ENCODE assay signal across 10 cellular contexts in the genomic region with DNA sequence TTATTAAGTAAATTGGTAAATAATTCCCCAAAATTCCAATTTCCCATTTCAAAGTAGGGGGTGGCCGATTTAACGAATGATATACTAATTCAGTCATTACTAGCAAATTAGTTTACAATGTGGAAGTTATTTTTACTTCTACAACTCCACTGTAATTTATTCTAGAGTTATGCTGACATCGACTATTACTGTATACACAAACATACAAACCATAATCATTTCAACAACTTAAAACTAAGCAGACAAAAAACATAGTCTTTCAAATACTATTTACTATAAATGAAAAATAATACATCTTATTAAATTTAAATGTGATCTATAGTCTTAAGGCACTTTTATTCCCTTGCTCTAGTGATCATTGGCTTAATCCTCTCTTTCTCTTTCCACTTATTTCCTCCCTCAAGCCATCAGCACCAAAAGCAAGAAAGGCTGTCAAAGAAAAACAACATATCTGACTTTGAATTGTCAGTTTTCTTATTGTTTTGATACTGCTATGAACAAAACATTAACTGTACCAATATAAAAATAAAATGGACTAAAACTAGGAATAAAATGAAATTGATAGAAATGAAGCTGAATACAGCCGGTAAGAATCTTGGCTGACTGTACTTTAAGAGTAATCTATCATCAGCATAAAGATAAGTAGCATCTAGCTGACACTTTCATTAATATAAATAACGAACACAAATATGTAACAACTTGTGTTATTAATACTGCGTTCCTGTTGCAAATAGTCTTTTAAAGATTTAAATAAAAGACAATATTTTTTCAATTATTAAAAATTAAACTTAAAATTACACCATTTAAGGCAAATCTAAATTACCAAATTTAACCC. TPM values are rescaled to one million over a fixed set of nuclear protein-coding genes. Genes with fewer than 3 reads are reported as not detected.
DNase-seq lines count a peak whose midpoint lies in the region; ATAC-seq and TF ChIP-seq lines count a peak whose summit lies in the region.
"Had no signal": no experiment of that assay in that cellular context is flagged by ENCODE, and none has a peak within 500 bp of the region (broad histone marks: within the 10 kb centered on the region; RNA-seq: fewer than 3 reads in every experiment).

No MANE protein-coding gene starts in this region.

- H3K9me3 ChIP-seq in AG04450 (ENCODE audit: control insufficient read depth, insufficient read depth, low read length), result no peaks in the 10 kb centered on the region
- no peaks in the 10 kb centered on the region for H3K9me3 ChIP-seq in OCI-LY7 (ENCODE audit: low read length)

- CTCF ChIA-PET in AG04450 (lab: Charles Lee), result no interaction called here
- CTCF ChIA-PET in activated naive CD4-positive, alpha-beta T cell treated with anti-CD3 and anti-CD28 coated beads for 36 hours (lab: Charles Lee), result no interaction called here
- CTCF ChIA-PET in OCI-LY7 (lab: Charles Lee; ENCODE audit: unreplicated experiment), result no interaction called here

- H3K27me3 Mint-ChIP-seq in endothelial cell (ENCODE audit: unreplicated experiment), result peaks cover 3% of the 10 kb centered on the region
- H3K27me3 Mint-ChIP-seq in nephron progenitor cell (ENCODE audit: low read depth, poor library complexity), result no peaks in the 10 kb centered on the region
- peaks cover 37% of the 10 kb centered on the region for H3K27me3 Mint-ChIP-seq in activated naive CD4-positive, alpha-beta T cell treated with anti-CD3 and anti-CD28 coated beads for 36 hours (ENCODE audit: low read depth)

- BruUV-seq in OCI-LY7 (replicated peaks; lab: Mats Ljungman, UMichigan), result no TSS peak

- DNase-seq in AG04450 (ENCODE audit: low read depth, low spot score) (no peak), LNCaP clone FGC (ENCODE audit: low read depth) (no peak), endothelial cell (ENCODE audit: low spot score) (no peak), nephron progenitor cell (no peak), H4 (ENCODE audit: low spot score) (no peak), OCI-LY7 (ENCODE audit: low spot score) (no peak)
- DNase-seq in activated naive CD4-positive, alpha-beta T cell treated with anti-CD3 and anti-CD28 coated beads for 36 hours, result no peak
- DNase-seq: NCI-H524; stimulated activated naive CD4-positive, alpha-beta T cell had no signal

- H3K36me3 Mint-ChIP-seq in endothelial cell (ENCODE audit: low read depth, unreplicated experiment) (peaks cover 6% of the 10 kb centered on the region), nephron progenitor cell (ENCODE audit: low read depth) (peaks cover 22% of the 10 kb centered on the region)
- no peaks in the 10 kb centered on the region for H3K36me3 Mint-ChIP-seq in activated naive CD4-positive, alpha-beta T cell treated with anti-CD3 and anti-CD28 coated beads for 36 hours (ENCODE audit: low read depth)

- peak overlapping the region; percentile 98 for H3K4me3 Mint-ChIP-seq in endothelial cell (ENCODE audit: unreplicated experiment)
- H3K4me3 Mint-ChIP-seq in nephron progenitor cell, result peak overlapping the region; percentile 100
- H3K4me3 Mint-ChIP-seq in activated naive CD4-positive, alpha-beta T cell treated with anti-CD3 and anti-CD28 coated beads for 36 hours, result no peak overlapping the region

- TF ChIP-seq CTCF in AG04450 (IDR thresholded peaks at IDR 0.05; ENCODE audit: low read depth, low read length) (no peak), LNCaP clone FGC (IDR thresholded peaks at IDR 0.05; ENCODE audit: control insufficient read depth, extremely low read depth, insufficient read depth) (no peak), endothelial cell (IDR thresholded peaks at IDR 0.05; ENCODE audit: unreplicated experiment) (no peak), nephron progenitor cell (IDR thresholded peaks at IDR 0.05) (no peak), OCI-LY7 (conservative IDR thresholded peaks at IDR 0.05; ENCODE audit: low read length) (no peak)

- POLR2A ChIA-PET in AG04450 (lab: Yijun Ruan, JAX), result no interaction called here
- POLR2A ChIA-PET in OCI-LY7 (lab: Charles Lee), result no interaction called here

- no peaks in the 10 kb centered on the region for H3K9me3 Mint-ChIP-seq in endothelial cell (ENCODE audit: unreplicated experiment)
- no peaks in the 10 kb centered on the region for H3K9me3 Mint-ChIP-seq in nephron progenitor cell
- H3K9me3 Mint-ChIP-seq in activated naive CD4-positive, alpha-beta T cell treated with anti-CD3 and anti-CD28 coated beads for 36 hours, result no peaks in the 10 kb centered on the region

- no peaks in the 10 kb centered on the region for H4K20me1 ChIP-seq in OCI-LY7 (ENCODE audit: insufficient read depth, low read length)

- intact Hi-C loops in activated naive CD4-positive, alpha-beta T cell treated with anti-CD3 and anti-CD28 coated beads for 36 hours (cut with micrococcal nuclease), result no loop called here
- intact Hi-C loops in OCI-LY7 (cut with micrococcal nuclease; ENCODE audit: unreplicated experiment), result no loop called here

- H3K4me3 ChIP-seq in AG04450 (ENCODE audit: low read depth, low read length), result peak overlapping the region; percentile 76
- peak overlapping the region; percentile 61; the same call in 1 of the 2 replicates for H3K4me3 ChIP-seq in LNCaP clone FGC (ENCODE audit: low read depth, low read length)
- H3K4me3 ChIP-seq in OCI-LY7 (ENCODE audit: low read depth, low read length, poor library complexity, severe bottlenecking), result no peak overlapping the region

- no peak overlapping the region for H3K27ac ChIP-seq in AG04450 (ENCODE audit: low read depth, low read length)
- H3K27ac ChIP-seq in OCI-LY7 (ENCODE audit: low read depth, low read length, poor library complexity, severe bottlenecking), result no peak overlapping the region

- H3K27me3 ChIP-seq in AG04450 (ENCODE audit: control insufficient read depth, insufficient read depth, low read length), result no peaks in the 10 kb centered on the region

- no peaks in the 10 kb centered on the region for H3K4me1 ChIP-seq in OCI-LY7 (ENCODE audit: insufficient read depth, low read length, poor library complexity, severe bottlenecking)

- H3K27ac Mint-ChIP-seq in endothelial cell (ENCODE audit: unreplicated experiment) (no peak overlapping the region), nephron progenitor cell (no peak overlapping the region)
- no peak overlapping the region for H3K27ac Mint-ChIP-seq in activated naive CD4-positive, alpha-beta T cell treated with anti-CD3 and anti-CD28 coated beads for 36 hours

- H3K4me2 ChIP-seq in OCI-LY7 (ENCODE audit: low read length), result no peak overlapping the region

- ATAC-seq in HG02938 (IDR thresholded peaks at IDR 0.05; ENCODE audit: unreplicated experiment), result no peak

- no peak overlapping the region for H2AFZ ChIP-seq in OCI-LY7 (ENCODE audit: low read length)

- H3K9me2 ChIP-seq in OCI-LY7 (ENCODE audit: insufficient read depth, low read length), result no peaks in the 10 kb centered on the region

- no peaks in the 10 kb centered on the region for H3K79me2 ChIP-seq in OCI-LY7 (ENCODE audit: insufficient read depth, low read depth, low read length)

- H3K36me3 ChIP-seq in OCI-LY7 (ENCODE audit: insufficient read depth, low read length), result no peaks in the 10 kb centered on the region

- peaks cover 25% of the 10 kb centered on the region for H3K4me1 Mint-ChIP-seq in endothelial cell (ENCODE audit: unreplicated experiment)
- peaks cover 37% of the 10 kb centered on the region for H3K4me1 Mint-ChIP-seq in nephron progenitor cell
- H3K4me1 Mint-ChIP-seq in activated naive CD4-positive, alpha-beta T cell treated with anti-CD3 and anti-CD28 coated beads for 36 hours (ENCODE audit: low read depth), result peaks cover 8% of the 10 kb centered on the region

RNA-seq across cellular contexts. Expression of gene CDC42BPA, which starts 4.1 kb away (rescaled TPM):
- 25.4 and 30.7 TPM in 2 replicates for polyA plus RNA-seq in AG04450 (2011; rRNA removed)
- polyA minus RNA-seq in AG04450 (2011; rRNA and poly(A)+ RNA removed), result 40.8 and 65.6 TPM in 2 replicates
- 41.4 TPM for total RNA-seq in endothelial cell (ENCODE audit: unreplicated experiment)
- total RNA-seq in H4 (2014; rRNA removed; shearing (Covaris generic)), result 7.5 and 13.5 TPM in 2 replicates
- 1 to 10 TPM; 5.0 to 5.8 TPM for total RNA-seq in activated naive CD4-positive, alpha-beta T cell treated with anti-CD3 and anti-CD28 coated beads for 36 hours
- total RNA-seq in OCI-LY7 (2014; rRNA removed; shearing (Covaris generic)), result not detected in 2 replicates
- total RNA-seq in OCI-LY7 (2022), result not detected in 2 replicates
